In genomic region chr9:78575041-78575440, GRCh38 we compare ENCODE assay signal across 17 cellular contexts.
"Had no signal": no experiment of that assay in that cellular context is flagged by ENCODE, and none has a peak within 500 bp of the region (broad histone marks: within the 10 kb centered on the region; RNA-seq: fewer than 3 reads in every experiment).

No MANE protein-coding gene starts in this region.

- H3K9me3 ChIP-seq: esophagus muscularis mucosa, left lung, mucosa of descending colon, right atrium auricular region, suprapubic skin had no signal

- H3K36me3 Mint-ChIP-seq: activated CD4-positive, alpha-beta memory T cell treated with anti-CD3 and anti-CD28 coated beads for 36 hours; activated CD8-positive, alpha-beta memory T cell treated with anti-CD3 and anti-CD28 coated beads, Interleukin-2, amount 10 ng/mL, durations not matched to agents 7 days and 5 days; activated naive CD4-positive, alpha-beta T cell treated with anti-CD3 and anti-CD28 coated beads, Interleukin-2, amount 10 ng/mL, durations not matched to agents 7 days and 5 days; naive thymus-derived CD8-positive, alpha-beta T cell; type B pancreatic cell had no signal

- H3K4me1 ChIP-seq: esophagus muscularis mucosa, left lung, right atrium auricular region had no signal

- H3K79me2 ChIP-seq: hepatocyte had no signal

- H3K4me2 ChIP-seq: hepatocyte had no signal

- H3K27ac Mint-ChIP-seq: activated CD4-positive, alpha-beta memory T cell treated with anti-CD3 and anti-CD28 coated beads for 36 hours; activated CD4-positive, alpha-beta T cell treated with anti-CD3 and anti-CD28 coated beads for 36 hours; activated CD8-positive, alpha-beta memory T cell treated with anti-CD3 and anti-CD28 coated beads, Interleukin-2, amount 10 ng/mL, durations not matched to agents 7 days and 5 days; activated naive CD4-positive, alpha-beta T cell treated with anti-CD3 and anti-CD28 coated beads, Interleukin-2, amount 10 ng/mL, durations not matched to agents 7 days and 5 days; naive thymus-derived CD8-positive, alpha-beta T cell; stimulated activated naive CD8-positive, alpha-beta T cell treated with anti-CD3 and anti-CD28 coated beads, Interleukin-15, Interleukin-2, amounts not matched to agents 100 ng/mL and 50 ng/mL, for 24 hours; type B pancreatic cell had no signal

- H3K27me3 Mint-ChIP-seq: activated CD4-positive, alpha-beta memory T cell treated with anti-CD3 and anti-CD28 coated beads for 36 hours; activated CD8-positive, alpha-beta memory T cell treated with anti-CD3 and anti-CD28 coated beads, Interleukin-2, amount 10 ng/mL, durations not matched to agents 7 days and 5 days; activated naive CD4-positive, alpha-beta T cell treated with anti-CD3 and anti-CD28 coated beads, Interleukin-2, amount 10 ng/mL, durations not matched to agents 7 days and 5 days had no signal

- H3K27me3 ChIP-seq: esophagus muscularis mucosa, hepatocyte, left lung, right atrium auricular region, suprapubic skin had no signal

- H2AFZ ChIP-seq: hepatocyte had no signal

- H3K36me3 ChIP-seq: esophagus muscularis mucosa, left lung, right atrium auricular region, suprapubic skin had no signal

- H3K4me3 ChIP-seq: esophagus muscularis mucosa, hepatocyte, left lung, mucosa of descending colon, right atrium auricular region, suprapubic skin had no signal

- DNase-seq: activated CD4-positive, alpha-beta memory T cell treated with anti-CD3 and anti-CD28 coated beads for 36 hours; activated CD4-positive, alpha-beta T cell treated with anti-CD3 and anti-CD28 coated beads for 36 hours; activated CD8-positive, alpha-beta memory T cell treated with anti-CD3 and anti-CD28 coated beads, Interleukin-2, amount 10 ng/mL, durations not matched to agents 7 days and 5 days; activated naive CD4-positive, alpha-beta T cell treated with anti-CD3 and anti-CD28 coated beads, Interleukin-2, amount 10 ng/mL, durations not matched to agents 7 days and 5 days; activated T-cell treated with anti-CD3 and anti-CD28 coated beads, Interleukin-2, amount 50 U/mL, for 1 hour; kidney; left lung; mucosa of descending colon; naive thymus-derived CD8-positive, alpha-beta T cell; nucleus accumbens; small intestine had no signal

- H3K9me3 Mint-ChIP-seq: activated CD4-positive, alpha-beta memory T cell treated with anti-CD3 and anti-CD28 coated beads for 36 hours; activated naive CD4-positive, alpha-beta T cell treated with anti-CD3 and anti-CD28 coated beads, Interleukin-2, amount 10 ng/mL, durations not matched to agents 7 days and 5 days; naive thymus-derived CD8-positive, alpha-beta T cell; stimulated activated naive CD8-positive, alpha-beta T cell treated with anti-CD3 and anti-CD28 coated beads, Interleukin-15, Interleukin-2, amounts not matched to agents 100 ng/mL and 50 ng/mL, for 24 hours; type B pancreatic cell had no signal

- H3K27ac ChIP-seq: esophagus muscularis mucosa, hepatocyte, left lung, right atrium auricular region, suprapubic skin had no signal

- H3K4me1 Mint-ChIP-seq: activated CD4-positive, alpha-beta T cell treated with anti-CD3 and anti-CD28 coated beads for 36 hours; activated CD8-positive, alpha-beta memory T cell treated with anti-CD3 and anti-CD28 coated beads, Interleukin-2, amount 10 ng/mL, durations not matched to agents 7 days and 5 days; activated naive CD4-positive, alpha-beta T cell treated with anti-CD3 and anti-CD28 coated beads, Interleukin-2, amount 10 ng/mL, durations not matched to agents 7 days and 5 days; naive thymus-derived CD8-positive, alpha-beta T cell had no signal

- H3K4me3 Mint-ChIP-seq: activated CD4-positive, alpha-beta memory T cell treated with anti-CD3 and anti-CD28 coated beads for 36 hours; activated CD4-positive, alpha-beta T cell treated with anti-CD3 and anti-CD28 coated beads for 36 hours; activated CD8-positive, alpha-beta memory T cell treated with anti-CD3 and anti-CD28 coated beads, Interleukin-2, amount 10 ng/mL, durations not matched to agents 7 days and 5 days; activated naive CD4-positive, alpha-beta T cell treated with anti-CD3 and anti-CD28 coated beads, Interleukin-2, amount 10 ng/mL, durations not matched to agents 7 days and 5 days; naive thymus-derived CD8-positive, alpha-beta T cell; stimulated activated naive CD8-positive, alpha-beta T cell treated with anti-CD3 and anti-CD28 coated beads, Interleukin-15, Interleukin-2, amounts not matched to agents 100 ng/mL and 50 ng/mL, for 24 hours; type B pancreatic cell had no signal
